ENCODE assay signal across 7 cellular contexts in genomic region chr2:19868705-19869550, GRCh38. TPM values are rescaled to one million over a fixed set of nuclear protein-coding genes. Genes with fewer than 3 reads are reported as not detected.
A peak's percentile ranks its signal among the peaks of the same experiment; 100 is the strongest.
DNase-seq lines count a peak whose midpoint lies in the region; ATAC-seq and TF ChIP-seq lines count a peak whose summit lies in the region.

No MANE protein-coding gene starts in this region.

- TF ChIP-seq CTCF in WI38 (IDR thresholded peaks at IDR 0.05; ENCODE audit: low read depth, low read length) (no peak), lung (IDR thresholded peaks at IDR 0.05; ENCODE audit: control extremely low read depth, extremely low read depth) (no peak)

- no peaks in the 10 kb centered on the region for H3K36me3 ChIP-seq in lung (ENCODE audit: control insufficient read depth in 2 of 2, insufficient read depth in 2 of 2, low read length in 2 of 2)

- peak; percentile 62 for DNase-seq in central memory CD4-positive, alpha-beta T cell
- peak; percentile 36 for DNase-seq in lung (ENCODE audit: low spot score)
- DNase-seq in stimulated activated CD8-positive, alpha-beta memory T cell treated with anti-CD3 and anti-CD28 coated beads, Interleukin-15, amount 100 ng/mL, for 4 hours (ENCODE audit: low read depth in 2 of 2): peak; percentile 33 to 42
- DNase-seq in G401 (ENCODE audit: low spot score): no peak

- in situ Hi-C loops in G401 (cut with HindIII; ENCODE audit: low sequenced_read_pairs): no loop called here

- peaks cover 0 to 6% of the 10 kb centered on the region in 2 donors for H3K4me1 ChIP-seq in lung (ENCODE audit: control insufficient read depth in 2 of 2, insufficient read depth in 2 of 2, low read length in 2 of 2)

- H3K4me3 ChIP-seq in WI38 (ENCODE audit: low read depth, low read length) (peak overlapping the region; percentile 53), lung (peak overlapping the region; percentile 36)

- WGBS in lung, 2 donors: 21 to 25% methylated on average over 44 to 51 of the region's 51 CpGs

- H3K27me3 ChIP-seq in lung (ENCODE audit: control insufficient read depth, insufficient read depth): no peaks in the 10 kb centered on the region

- ATAC-seq in GM18907 (IDR thresholded peaks at IDR 0.05; ENCODE audit: unreplicated experiment) (peak; percentile 69), HG03045 (IDR thresholded peaks at IDR 0.05; ENCODE audit: unreplicated experiment) (peak; percentile 89), lung (ENCODE audit: insufficient read depth, low FRiP score) (no peak)

- no peak overlapping the region for H3K27ac ChIP-seq in lung (ENCODE audit: low read depth in 1 of 2, low read length in 1 of 2)

- H3K9me3 ChIP-seq in lung (ENCODE audit: control insufficient read depth in 2 of 2, insufficient read depth in 1 of 2, low read length in 1 of 2): no peaks in the 10 kb centered on the region

RNA-seq across cellular contexts. Expression of gene TTC32, which starts 32.9 kb away (rescaled TPM):
- total RNA-seq in lung: 10 to 100 TPM; 13.4 to 19.0 TPM
- polyA plus RNA-seq in lung: 10 to 100 TPM; 11.5 to 47.3 TPM
- 8.9 and 9.0 TPM in 2 replicates for total RNA-seq in G401 (2014; rRNA removed; shearing (Covaris generic))
